Comparison of ENCODE assay signal across 8 cellular contexts in genomic region chr10:94546616-94547175, GRCh38. TPM values are rescaled to one million over a fixed set of nuclear protein-coding genes. Genes with fewer than 3 reads are reported as not detected.
DNase-seq lines count a peak whose midpoint lies in the region; ATAC-seq and TF ChIP-seq lines count a peak whose summit lies in the region.

No MANE protein-coding gene starts in this region.

- H3K9me3 ChIP-seq in IMR-90 (ENCODE audit: control insufficient read depth, insufficient read depth, low read length): no peaks in the 10 kb centered on the region

- H2BK120ac ChIP-seq in IMR-90 (ENCODE audit: low read depth, low read length): no peak overlapping the region

- no peak overlapping the region for H2BK5ac ChIP-seq in IMR-90 (ENCODE audit: low read depth, low read length, poor library complexity, severe bottlenecking)

- TF ChIP-seq RAD21 in IMR-90 (IDR thresholded peaks at IDR 0.05; ENCODE audit: low read length): no peak

- no peak overlapping the region for H3K56ac ChIP-seq in IMR-90 (ENCODE audit: extremely low read depth, insufficient read depth, low read length)

- peaks cover 3% of the 10 kb centered on the region; the same call in 1 of the 2 replicates for H3K9me1 ChIP-seq in IMR-90 (ENCODE audit: insufficient read depth, low read length)

- no CpG with 5 or more reads among the region's 4 CpGs for WGBS in IMR-90 (ENCODE audit: extremely low coverage in 2 of 2, insufficient read length in 1 of 2), 2 experiments
- WGBS in lower leg skin, 2 donors: 23 to 30% methylated on average over 4 of the region's 4 CpGs

- peak overlapping the region; percentile 87 for H3K4me3 ChIP-seq in IMR-90 (ENCODE audit: insufficient read depth, low read depth, low read length)
- peak overlapping the region; percentile 93 for H3K4me3 ChIP-seq in astrocyte of the cerebellum (ENCODE audit: low read depth, low read length)
- peak overlapping the region; percentile 67 for H3K4me3 ChIP-seq in lower leg skin (ENCODE audit: low read depth, poor library complexity, severe bottlenecking)

- peak overlapping the region; percentile 86; the same call in 1 of the 2 replicates for H3K23ac ChIP-seq in IMR-90 (ENCODE audit: low read depth, low read length)

- CTCF ChIA-PET in IMR-90 (lab: Yijun Ruan, JAX): interaction anchor here (0.5 kb wide), 1 partner anchor 17 kb away, joined by 3 read pairs; no protein-coding TSS in a partner anchor
- CTCF ChIA-PET in GM10248 (lab: Yijun Ruan, JAX): interaction anchor here (1.1 kb wide), 1 partner anchor 15 kb away, joined by 3 read pairs; no protein-coding TSS in a partner anchor

- peak overlapping the region in 1 of 2 experiments; percentile 10; a peak in 1 of 4 replicates for H4K8ac ChIP-seq in IMR-90 (ENCODE audit: low read depth in 2 of 2, low read length in 2 of 2)

- no peak overlapping the region for H4K91ac ChIP-seq in IMR-90 (ENCODE audit: insufficient read depth, low read depth, low read length)

- H3K4ac ChIP-seq in IMR-90 (ENCODE audit: low read depth, low read length): no peak overlapping the region

- in situ Hi-C loops in IMR-90 (cut with MboI; ENCODE audit: low sequenced_read_pairs) (no loop called here), astrocyte of the cerebellum (cut with HindIII; ENCODE audit: low sequenced_read_pairs) (no loop called here)

- POLR2A ChIA-PET in IMR-90 (lab: Charles Lee; ENCODE audit: unreplicated experiment): no interaction called here
- POLR2A ChIA-PET in GM10248 (lab: Yijun Ruan, JAX): no interaction called here

- H4K5ac ChIP-seq in IMR-90 (ENCODE audit: low read depth, low read length): no peak overlapping the region

- dilution Hi-C loops in IMR-90 (cut with HindIII; ENCODE audit: low sequenced_read_pairs, unreplicated experiment): no loop called here

- H3K4me1 ChIP-seq in IMR-90 (ENCODE audit: control insufficient read depth, insufficient read depth, low read length): no peaks in the 10 kb centered on the region

- no peak for ATAC-seq in IMR-90 (ENCODE audit: low read depth)

- peak overlapping the region; percentile 97 for H2AFZ ChIP-seq in IMR-90 (replicated peaks; ENCODE audit: low read length, poor library complexity)

- intact Hi-C loops in IMR-90 (cut with micrococcal nuclease) (no loop called here), lower leg skin (cut with DNase I; ENCODE audit: low total_unique reads) (no loop called here)

- H2BK20ac ChIP-seq in IMR-90 (ENCODE audit: low read depth, low read length): no peak overlapping the region

- H3K27me3 ChIP-seq in IMR-90 (ENCODE audit: control insufficient read depth, insufficient read depth, low read length): no peaks in the 10 kb centered on the region

- DNase-seq in ELR (ENCODE audit: low read depth) (peak; percentile 42), IMR-90 (peak; percentile 12), astrocyte of the cerebellum (ENCODE audit: low read depth) (no peak), lower leg skin (ENCODE audit: low spot score in 2 of 2) (no peak), GM10248 (ENCODE audit: extremely low spot score) (no peak), cortex of kidney (lab: John Stamatoyannopoulos, UW) (no peak), HK-2 (ENCODE audit: unreplicated experiment) (no peak)
- no peak for DNase-seq in activated CD8-positive, alpha-beta memory T cell treated with anti-CD3 and anti-CD28 coated beads, Interleukin-2, amount 50 U/mL, for 48 hours

- H4K20me1 ChIP-seq in IMR-90 (ENCODE audit: insufficient read depth, low read length): no peaks in the 10 kb centered on the region

- peaks cover 3 to 8% of the 10 kb centered on the region in 2 experiments for H3K79me1 ChIP-seq in IMR-90 (ENCODE audit: low read depth in 1 of 2, low read length in 2 of 2)

- H2AK5ac ChIP-seq in IMR-90 (ENCODE audit: low read depth, low read length): no peak overlapping the region

- TF ChIP-seq CTCF in IMR-90 (conservative IDR thresholded peaks at IDR 0.05; ENCODE audit: low read depth, low read length): no peak
- TF ChIP-seq CTCF in astrocyte of the cerebellum (IDR thresholded peaks at IDR 0.05; ENCODE audit: low read depth, low read length, missing control alignments): no peak
- no peak for TF ChIP-seq CTCF in lower leg skin (IDR thresholded peaks at IDR 0.05)
- TF ChIP-seq CTCF in GM10248 (IDR thresholded peaks at IDR 0.05; ENCODE audit: control extremely low read depth, extremely low read depth, low read depth, missing control alignments): no peak

- no peak overlapping the region for H3K18ac ChIP-seq in IMR-90 (ENCODE audit: low read depth, low read length)

- no peaks in the 10 kb centered on the region for H3K36me3 ChIP-seq in IMR-90 (ENCODE audit: control insufficient read depth, insufficient read depth, low read length)

- no TSS peak for BruUV-seq in IMR-90 (replicated peaks; lab: Mats Ljungman, UMichigan)

- no peak for TF ChIP-seq POLR2A in IMR-90 (IDR thresholded peaks at IDR 0.05; ENCODE audit: low read depth, low read length)
- TF ChIP-seq POLR2A in lower leg skin (IDR thresholded peaks at IDR 0.05): no peak

- no peak overlapping the region for H3K14ac ChIP-seq in IMR-90 (replicated peaks; ENCODE audit: low read depth, low read length)

- no peak overlapping the region for H2AK9ac ChIP-seq in IMR-90 (replicated peaks; ENCODE audit: low read depth, low read length, poor library complexity)

- H2BK15ac ChIP-seq in IMR-90 (ENCODE audit: low read depth, low read length): no peak overlapping the region

- peak overlapping the region; percentile 50; the same call in 1 of the 2 replicates for H3K9ac ChIP-seq in IMR-90 (ENCODE audit: low read depth, low read length)

- H3K27ac ChIP-seq in IMR-90 (ENCODE audit: insufficient read depth, low read length): no peak overlapping the region

- H3K4me2 ChIP-seq in IMR-90 (ENCODE audit: low read depth, low read length): peak overlapping the region; percentile 99

TF ChIP-seq in IMR-90, 13 proteins besides CTCF, POLR2A, EP300 and RAD21:
- TF ChIP-seq FOS (IDR thresholded peaks at IDR 0.05; ENCODE audit: low read depth, low read length): no peak
- TF ChIP-seq, protein P1, sequence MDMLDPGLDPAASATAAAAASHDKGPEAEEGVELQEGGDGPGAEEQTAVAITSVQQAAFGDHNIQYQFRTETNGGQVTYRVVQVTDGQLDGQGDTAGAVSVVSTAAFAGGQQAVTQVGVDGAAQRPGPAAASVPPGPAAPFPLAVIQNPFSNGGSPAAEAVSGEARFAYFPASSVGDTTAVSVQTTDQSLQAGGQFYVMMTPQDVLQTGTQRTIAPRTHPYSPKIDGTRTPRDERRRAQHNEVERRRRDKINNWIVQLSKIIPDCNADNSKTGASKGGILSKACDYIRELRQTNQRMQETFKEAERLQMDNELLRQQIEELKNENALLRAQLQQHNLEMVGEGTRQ (IDR thresholded peaks at IDR 0.05; ENCODE audit: low read depth, low read length): no peak
- TF ChIP-seq CHD1 (IDR thresholded peaks at IDR 0.05; ENCODE audit: low read depth, low read length): no peak
- no peak for TF ChIP-seq ELK1 (IDR thresholded peaks at IDR 0.05; ENCODE audit: borderline replicate concordance, low read depth, low read length)
- TF ChIP-seq MXI1 (IDR thresholded peaks at IDR 0.05; ENCODE audit: borderline replicate concordance, low read depth, low read length): no peak
- no peak for TF ChIP-seq MAZ (IDR thresholded peaks at IDR 0.05; ENCODE audit: borderline replicate concordance, low read depth, low read length)
- no peak for TF ChIP-seq RFX5 (IDR thresholded peaks at IDR 0.05; ENCODE audit: low read depth, low read length)

RNA-seq across cellular contexts. Expression of gene HELLS, which starts 1.1 kb away (rescaled TPM):
- total RNA-seq in IMR-90 (2012; rRNA removed) (29.8 and 65.8 TPM in 2 replicates), lower leg skin (1 to 10 TPM; 6.0 to 9.5 (median 7.4) TPM)
- 13.5 and 15.9 TPM in 2 replicates for polyA plus RNA-seq in IMR-90 (2012; rRNA removed)
- 4.2 and 13.4 TPM in 2 replicates for polyA plus RNA-seq in IMR-90 (2012; cell fraction: cytosol; rRNA removed)
- 9.8 and 21.6 TPM in 2 replicates for polyA plus RNA-seq in IMR-90 (2012; cell fraction: nucleus; rRNA removed; ENCODE audit: low replicate concordance)

Comparison
In these comparisons a context has a peak if more than half of its experiments do, and no peak if none do; other contexts are left out.
1. DNase-seq: peak in ELR (single experiment) and IMR-90 (single experiment); none in astrocyte of the cerebellum (single experiment), lower leg skin (0 of 2), GM10248 (single experiment), cortex of kidney (single experiment), HK-2 (single experiment) and activated CD8-positive, alpha-beta memory T cell treated with anti-CD3 and anti-CD28 coated beads, Interleukin-2, amount 50 U/mL, for 48 hours (single experiment).
2. Peak in every context shown above with its lines, with median percentiles within 50 percentile points of each other: H3K4me3 ChIP-seq.